In the genomic region with DNA sequence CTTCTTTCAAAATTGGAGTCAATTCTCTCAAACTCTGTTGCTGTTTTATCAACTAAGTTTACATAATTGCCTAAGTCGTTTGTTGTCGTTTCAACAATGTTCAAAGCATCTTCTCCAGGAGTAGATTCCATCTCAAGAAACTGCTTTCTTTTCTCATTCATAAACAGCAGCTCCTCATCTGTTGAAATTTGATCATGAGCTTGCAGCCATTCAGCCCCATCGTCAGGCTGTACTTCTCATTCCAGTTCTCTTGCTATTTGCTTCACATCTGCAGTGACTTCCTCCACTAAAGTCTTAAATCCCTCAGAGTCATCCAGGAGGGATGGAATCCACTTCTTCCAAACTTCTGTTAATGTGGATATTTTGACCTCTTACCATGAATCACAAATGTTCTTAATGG, we compare ENCODE assay signal across 18 cellular contexts.
DNase-seq lines count a peak whose midpoint lies in the region; ATAC-seq, FAIRE-seq and TF ChIP-seq lines count a peak whose summit lies in the region.
"Had no signal": no experiment of that assay in that cellular context is flagged by ENCODE, and none has a peak within 500 bp of the region (broad histone marks: within the 10 kb centered on the region; RNA-seq: fewer than 3 reads in every experiment).

No MANE protein-coding gene starts in this region.

- FAIRE-seq in TTC549 (lab: Jason Lieb, UNC) = peak; percentile 53
- FAIRE-seq: D721Med, HepG2 had no signal

- in situ Hi-C loops in transverse colon (cut with MboI; ENCODE audit: low pct_ligation_motif_present in 1 of 4, low pct_unique_long_range_greater_than_20kb in 1 of 4, low sequenced_read_pairs in 3 of 4) = no loop called here
- in situ Hi-C loops in KBM-7 (cut with MboI; ENCODE audit: low pct_unique_long_range_greater_than_20kb, low sequenced_read_pairs) = no loop called here

- H3K27me3 ChIP-seq in GM23338 (ENCODE audit: insufficient read depth) (no peaks in the 10 kb centered on the region), transverse colon (no peaks in the 10 kb centered on the region)

- H3K4me3 ChIP-seq in GM23338 = no peak overlapping the region
- H3K4me3 ChIP-seq in fibroblast of villous mesenchyme (ENCODE audit: low read depth, low read length) = no peak overlapping the region
- H3K4me3 ChIP-seq in transverse colon = no peak overlapping the region

- H3K79me2 ChIP-seq in GM23338 (replicated peaks; ENCODE audit: insufficient read depth) = no peaks in the 10 kb centered on the region

- H3K4me1 ChIP-seq in GM23338 (ENCODE audit: insufficient read depth) (no peaks in the 10 kb centered on the region), transverse colon (no peaks in the 10 kb centered on the region)
- H3K4me1 ChIP-seq: Caco-2 had no signal

- WGBS in transverse colon (ENCODE audit: low coverage in 1 of 2), 2 donors = 35 to 49% methylated on average over 3 of the region's 3 CpGs

- H3K36me3 ChIP-seq in GM23338 (ENCODE audit: insufficient read depth) (no peaks in the 10 kb centered on the region), transverse colon (no peaks in the 10 kb centered on the region)

- H3K4me3 Mint-ChIP-seq in GM23338 (no peak overlapping the region), endothelial cell (ENCODE audit: unreplicated experiment) (no peak overlapping the region)
- H3K4me3 Mint-ChIP-seq: CD4-positive, alpha-beta T cell had no signal

- H3K4me2 ChIP-seq in GM23338 = no peak overlapping the region

- no peak for TF ChIP-seq EP300 in transverse colon (IDR thresholded peaks at IDR 0.05; ENCODE audit: low read depth)

- DNase-seq in GM23338 (ENCODE audit: low spot score) (no peak), fibroblast of villous mesenchyme (ENCODE audit: low read depth) (peak; percentile 25), transverse colon (no peak), KBM-7 (no peak), endothelial cell (ENCODE audit: low spot score) (no peak), left colon (no peak)
- DNase-seq: AML-193; Caco-2; CD4-positive, alpha-beta T cell; DMS79 treated with DMSO at 0.1 percent for 48 hours; GF-D8; GOT3; H7 had no signal

- H2AFZ ChIP-seq in GM23338 = peak overlapping the region; percentile 7; the same call in 1 of the 2 replicates

- no peak overlapping the region for H3K27ac ChIP-seq in GM23338 (ENCODE audit: low read depth)
- no peak overlapping the region for H3K27ac ChIP-seq in transverse colon
- H3K27ac ChIP-seq: C4-2B had no signal

- TF ChIP-seq CTCF in GM23338 (conservative IDR thresholded peaks at IDR 0.05; ENCODE audit: low read depth in 2 of 2) (no peak), fibroblast of villous mesenchyme (IDR thresholded peaks at IDR 0.05; ENCODE audit: insufficient read depth, low read depth, low read length) (no peak), transverse colon (IDR thresholded peaks at IDR 0.05) (no peak), endothelial cell (IDR thresholded peaks at IDR 0.05; ENCODE audit: unreplicated experiment) (no peak)

- H4K20me1 ChIP-seq in GM23338 (replicated peaks; ENCODE audit: insufficient read depth) = no peaks in the 10 kb centered on the region

- H3K9me3 Mint-ChIP-seq in GM23338 (no peaks in the 10 kb centered on the region), endothelial cell (ENCODE audit: unreplicated experiment) (no peaks in the 10 kb centered on the region)
- H3K9me3 Mint-ChIP-seq: CD4-positive, alpha-beta T cell had no signal

- H3K4me1 Mint-ChIP-seq in GM23338 (no peaks in the 10 kb centered on the region), endothelial cell (ENCODE audit: unreplicated experiment) (no peaks in the 10 kb centered on the region)

- no peaks in the 10 kb centered on the region for H3F3A ChIP-seq in GM23338 (replicated peaks; ENCODE audit: low read depth)

- H3K9me2 ChIP-seq in GM23338 (ENCODE audit: insufficient read depth) = no peaks in the 10 kb centered on the region

- H3K27ac Mint-ChIP-seq in GM23338 (no peak overlapping the region), endothelial cell (ENCODE audit: unreplicated experiment) (no peak overlapping the region)
- H3K27ac Mint-ChIP-seq: CD4-positive, alpha-beta T cell had no signal

- TF ChIP-seq POLR2A in transverse colon (IDR thresholded peaks at IDR 0.05) = no peak

- H3K9me3 ChIP-seq in transverse colon = no peaks in the 10 kb centered on the region
- H3K9me3 ChIP-seq: Caco-2 had no signal

- intact Hi-C loops in transverse colon (cut with DNase I; ENCODE audit: low total_unique reads) (no loop called here), left colon (cut with DNase I, micrococcal nuclease) (no loop called here)

- ATAC-seq in GM23338 = no peak
- no peak for ATAC-seq in left colon
- ATAC-seq: HCT116, HepG2 had no signal

- H3K36me3 Mint-ChIP-seq in GM23338 (ENCODE audit: low read depth) (no peaks in the 10 kb centered on the region), endothelial cell (ENCODE audit: low read depth, unreplicated experiment) (no peaks in the 10 kb centered on the region)

- H3K27me3 Mint-ChIP-seq in GM23338 (ENCODE audit: insufficient read depth, low read depth, poor library complexity) = peaks cover 4% of the 10 kb centered on the region
- H3K27me3 Mint-ChIP-seq in endothelial cell (ENCODE audit: unreplicated experiment) = peaks cover 2% of the 10 kb centered on the region

TF ChIP-seq in GM23338, 12 proteins besides CTCF, POLR2A, EP300 and RAD21 (continues in another document):
- TF ChIP-seq EZH2 (IDR thresholded peaks at IDR 0.05; ENCODE audit: low read depth, unreplicated experiment) (no peak), ZNF114 (CRISPR knock-in tag; IDR thresholded peaks at IDR 0.05) (no peak), NANOG (IDR thresholded peaks at IDR 0.05; ENCODE audit: borderline replicate concordance) (no peak), POLR2AphosphoS5 (IDR thresholded peaks at IDR 0.05; ENCODE audit: low read depth) (no peak), JUNB (IDR thresholded peaks at IDR 0.05; ENCODE audit: unreplicated experiment) (no peak), EZH2phosphoT487 (IDR thresholded peaks at IDR 0.05; ENCODE audit: unreplicated experiment) (no peak), CREB1 (CRISPR knock-in tag; IDR thresholded peaks at IDR 0.05; ENCODE audit: low read depth) (no peak)
- TF ChIP-seq, protein P1, sequence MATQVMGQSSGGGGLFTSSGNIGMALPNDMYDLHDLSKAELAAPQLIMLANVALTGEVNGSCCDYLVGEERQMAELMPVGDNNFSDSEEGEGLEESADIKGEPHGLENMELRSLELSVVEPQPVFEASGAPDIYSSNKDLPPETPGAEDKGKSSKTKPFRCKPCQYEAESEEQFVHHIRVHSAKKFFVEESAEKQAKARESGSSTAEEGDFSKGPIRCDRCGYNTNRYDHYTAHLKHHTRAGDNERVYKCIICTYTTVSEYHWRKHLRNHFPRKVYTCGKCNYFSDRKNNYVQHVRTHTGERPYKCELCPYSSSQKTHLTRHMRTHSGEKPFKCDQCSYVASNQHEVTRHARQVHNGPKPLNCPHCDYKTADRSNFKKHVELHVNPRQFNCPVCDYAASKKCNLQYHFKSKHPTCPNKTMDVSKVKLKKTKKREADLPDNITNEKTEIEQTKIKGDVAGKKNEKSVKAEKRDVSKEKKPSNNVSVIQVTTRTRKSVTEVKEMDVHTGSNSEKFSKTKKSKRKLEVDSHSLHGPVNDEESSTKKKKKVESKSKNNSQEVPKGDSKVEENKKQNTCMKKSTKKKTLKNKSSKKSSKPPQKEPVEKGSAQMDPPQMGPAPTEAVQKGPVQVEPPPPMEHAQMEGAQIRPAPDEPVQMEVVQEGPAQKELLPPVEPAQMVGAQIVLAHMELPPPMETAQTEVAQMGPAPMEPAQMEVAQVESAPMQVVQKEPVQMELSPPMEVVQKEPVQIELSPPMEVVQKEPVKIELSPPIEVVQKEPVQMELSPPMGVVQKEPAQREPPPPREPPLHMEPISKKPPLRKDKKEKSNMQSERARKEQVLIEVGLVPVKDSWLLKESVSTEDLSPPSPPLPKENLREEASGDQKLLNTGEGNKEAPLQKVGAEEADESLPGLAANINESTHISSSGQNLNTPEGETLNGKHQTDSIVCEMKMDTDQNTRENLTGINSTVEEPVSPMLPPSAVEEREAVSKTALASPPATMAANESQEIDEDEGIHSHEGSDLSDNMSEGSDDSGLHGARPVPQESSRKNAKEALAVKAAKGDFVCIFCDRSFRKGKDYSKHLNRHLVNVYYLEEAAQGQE (IDR thresholded peaks at IDR 0.05; ENCODE audit: unreplicated experiment) = no peak
- TF ChIP-seq, protein P2, sequence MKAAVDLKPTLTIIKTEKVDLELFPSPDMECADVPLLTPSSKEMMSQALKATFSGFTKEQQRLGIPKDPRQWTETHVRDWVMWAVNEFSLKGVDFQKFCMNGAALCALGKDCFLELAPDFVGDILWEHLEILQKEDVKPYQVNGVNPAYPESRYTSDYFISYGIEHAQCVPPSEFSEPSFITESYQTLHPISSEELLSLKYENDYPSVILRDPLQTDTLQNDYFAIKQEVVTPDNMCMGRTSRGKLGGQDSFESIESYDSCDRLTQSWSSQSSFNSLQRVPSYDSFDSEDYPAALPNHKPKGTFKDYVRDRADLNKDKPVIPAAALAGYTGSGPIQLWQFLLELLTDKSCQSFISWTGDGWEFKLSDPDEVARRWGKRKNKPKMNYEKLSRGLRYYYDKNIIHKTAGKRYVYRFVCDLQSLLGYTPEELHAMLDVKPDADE (IDR thresholded peaks at IDR 0.05) = no peak
